Comparison of ENCODE assay signal across 24 cellular contexts in genomic region chr18:34114996-34115395, GRCh38.
A peak's percentile ranks its signal among the peaks of the same experiment; 100 is the strongest.
DNase-seq lines count a peak whose midpoint lies in the region; ATAC-seq, FAIRE-seq and TF ChIP-seq lines count a peak whose summit lies in the region.
"Had no signal": no experiment of that assay in that cellular context is flagged by ENCODE, and none has a peak within 500 bp of the region (broad histone marks: within the 10 kb centered on the region; RNA-seq: fewer than 3 reads in every experiment).

No MANE protein-coding gene starts in this region.

- H3K4me3 ChIP-seq in HepG2 (replicated peaks in 1 of 3; ENCODE audit: insufficient read depth in 1 of 3, low read depth in 2 of 3, low read length in 3 of 3) (no peak overlapping the region), right lobe of liver (no peak overlapping the region), endodermal cell (ENCODE audit: low read length) (no peak overlapping the region), smooth muscle cell (no peak overlapping the region)
- H3K4me3 ChIP-seq: K562 had no signal

- no peak for TF ChIP-seq RAD21 in HepG2 (CRISPR knock-in tag; IDR thresholded peaks at IDR 0.05)

- peaks cover 3% of the 10 kb centered on the region for H3K9me3 Mint-ChIP-seq in endodermal cell

- CTCF ChIA-PET in HepG2 (lab: Yijun Ruan, JAX; ENCODE audit: low intra/inter-chr PET ratio, low total read pairs) = no interaction called here

- POLR2A ChIA-PET in HepG2 (lab: Yijun Ruan, JAX) = no interaction called here

- WGBS in HepG2 (ENCODE audit: low lambda C conversion rate) = 29% methylated on average over 2 of the region's 4 CpGs
- WGBS in right lobe of liver (ENCODE audit: insufficient coverage, low coverage, low lambda C conversion rate, missing lambda C conversion rate) = 60% methylated on average over 2 of the region's 4 CpGs
- 88 to 93% methylated on average over 4 of the region's 4 CpGs for WGBS in endodermal cell (ENCODE audit: insufficient coverage in 1 of 2, insufficient read length in 1 of 2), 2 experiments
- 76% methylated on average over 4 of the region's 4 CpGs for WGBS in smooth muscle cell (ENCODE audit: low lambda C conversion rate)

- H3K9me3 ChIP-seq in HepG2 (ENCODE audit: low read length) (no peaks in the 10 kb centered on the region), right lobe of liver (no peaks in the 10 kb centered on the region), endodermal cell (ENCODE audit: control insufficient read depth, low read length) (no peaks in the 10 kb centered on the region), smooth muscle cell (replicated peaks; ENCODE audit: low read depth) (no peaks in the 10 kb centered on the region)

- H2AFZ ChIP-seq in HepG2 (ENCODE audit: low read length) (no peak overlapping the region), smooth muscle cell (ENCODE audit: low read depth) (peak overlapping the region; percentile 19)

- H3K36me3 ChIP-seq in HepG2 (replicated peaks in 1 of 2; ENCODE audit: control insufficient read depth in 1 of 2, insufficient read depth in 2 of 2, low read length in 2 of 2) (no peaks in the 10 kb centered on the region), right lobe of liver (no peaks in the 10 kb centered on the region), endodermal cell (ENCODE audit: control insufficient read depth, insufficient read depth, low read length) (no peaks in the 10 kb centered on the region), smooth muscle cell (ENCODE audit: low read depth) (no peaks in the 10 kb centered on the region)

- H3F3A ChIP-seq in smooth muscle cell (ENCODE audit: low read depth) = no peaks in the 10 kb centered on the region

- no peak for FAIRE-seq in HepG2 (lab: Jason Lieb, UNC)
- FAIRE-seq: K562 had no signal

- intact Hi-C loops in HepG2 (cut with micrococcal nuclease; ENCODE audit: unreplicated experiment) (no loop called here), right lobe of liver (cut with DNase I) (no loop called here)

- H3K79me2 ChIP-seq in HepG2 (ENCODE audit: insufficient read depth, low read length) (no peaks in the 10 kb centered on the region), smooth muscle cell (ENCODE audit: low read depth) (no peaks in the 10 kb centered on the region)

- in situ Hi-C loops in HepG2 (cut with HindIII; ENCODE audit: extremely low pct_ligation_motif_present, low pct_unique_long_range_greater_than_20kb) = no loop called here
- in situ Hi-C loops in GM13977 (cut with MboI; ENCODE audit: low pct_unique_long_range_greater_than_20kb, low sequenced_read_pairs, unreplicated experiment) = loop anchor here (25.0 kb wide), 1 partner anchor 672 kb away; no protein-coding TSS in a partner anchor

- no peak overlapping the region for H3K4me3 Mint-ChIP-seq in endodermal cell

- ATAC-seq in HepG2 = no peak; the same call in 2 of the 3 replicates
- no peak for ATAC-seq in right lobe of liver
- ATAC-seq: HCT116, K562, Panc1 had no signal

- H3K27me3 ChIP-seq in HepG2 (ENCODE audit: control insufficient read depth in 1 of 2, insufficient read depth in 2 of 2, low read length in 2 of 2) = no peaks in the 10 kb centered on the region
- H3K27me3 ChIP-seq in right lobe of liver = no peaks in the 10 kb centered on the region
- H3K27me3 ChIP-seq in endodermal cell (ENCODE audit: control insufficient read depth, insufficient read depth, low read length, poor library complexity, severe bottlenecking) = no peaks in the 10 kb centered on the region
- H3K27me3 ChIP-seq in smooth muscle cell (ENCODE audit: low read depth) = no peaks in the 10 kb centered on the region

- H3K4me2 ChIP-seq in HepG2 (ENCODE audit: low read depth, low read length) (no peak overlapping the region), smooth muscle cell (no peak overlapping the region)

- H4K20me1 ChIP-seq in HepG2 (ENCODE audit: insufficient read depth, low read length) = no peaks in the 10 kb centered on the region
- no peaks in the 10 kb centered on the region for H4K20me1 ChIP-seq in smooth muscle cell (ENCODE audit: low read depth)

- H3K27me3 Mint-ChIP-seq in endodermal cell (ENCODE audit: insufficient read depth) = no peaks in the 10 kb centered on the region

- no peak overlapping the region for H3K27ac Mint-ChIP-seq in endodermal cell

- no TSS peak for BruUV-seq in HepG2 (replicated peaks; lab: Mats Ljungman, UMichigan)

- TF ChIP-seq EP300 in HepG2 (IDR thresholded peaks at IDR 0.05; ENCODE audit: low read depth in 2 of 2, low read length in 2 of 2) (no peak), HepG2 (CRISPR knock-in tag; IDR thresholded peaks at IDR 0.05; ENCODE audit: borderline replicate concordance) (no peak)

- no peak for TF ChIP-seq CTCF in HepG2 (CRISPR knock-in tag; IDR thresholded peaks at IDR 0.05)
- no peak for TF ChIP-seq CTCF in right lobe of liver (IDR thresholded peaks at IDR 0.05)
- TF ChIP-seq CTCF in endodermal cell (conservative IDR thresholded peaks at IDR 0.05) = no peak
- no peak for TF ChIP-seq CTCF in smooth muscle cell (IDR thresholded peaks at IDR 0.05; ENCODE audit: borderline replicate concordance, insufficient read depth, poor library complexity, severe bottlenecking)
- no peak for TF ChIP-seq CTCF in GM13977 (IDR thresholded peaks at IDR 0.05; ENCODE audit: extremely low read depth, insufficient read depth, missing control alignments)

- H3K4me1 ChIP-seq in HepG2 (ENCODE audit: insufficient read depth, low read length) (peaks cover 21% of the 10 kb centered on the region), right lobe of liver (no peaks in the 10 kb centered on the region), endodermal cell (ENCODE audit: control insufficient read depth, insufficient read depth, low read length) (no peaks in the 10 kb centered on the region), smooth muscle cell (ENCODE audit: low read depth) (peaks cover 9% of the 10 kb centered on the region)

- no peak overlapping the region for H3K27ac ChIP-seq in HepG2 (ENCODE audit: extremely low read length, insufficient read depth, low read length)
- H3K27ac ChIP-seq in right lobe of liver = no peak overlapping the region
- H3K27ac ChIP-seq in endodermal cell (ENCODE audit: low read depth, low read length) = no peak overlapping the region
- H3K27ac ChIP-seq in smooth muscle cell (ENCODE audit: low read depth) = no peak overlapping the region
- H3K27ac ChIP-seq: C4-2B had no signal

- H3K36me3 Mint-ChIP-seq in endodermal cell (ENCODE audit: low read depth) = no peaks in the 10 kb centered on the region

- H3K4me1 Mint-ChIP-seq in endodermal cell = peaks cover 5% of the 10 kb centered on the region

- H3K9ac ChIP-seq in HepG2 (ENCODE audit: insufficient read depth, low read depth, low read length) (no peak overlapping the region), endodermal cell (ENCODE audit: extremely low read depth, low read length, poor library complexity, severe bottlenecking) (no peak overlapping the region), smooth muscle cell (ENCODE audit: low read depth) (no peak overlapping the region)

- DNase-seq in HepG2 (ENCODE audit: low spot score) = peak; percentile 1
- DNase-seq in right lobe of liver = no peak
- peak; percentile 1 for DNase-seq in UCSD-AML1 (lab: John Stamatoyannopoulos, UW; ENCODE audit: unreplicated experiment)
- DNase-seq in endodermal cell = peak; percentile 47
- DNase-seq in smooth muscle cell (lab: John Stamatoyannopoulos, UW; ENCODE audit: unreplicated experiment) = no peak
- no peak for DNase-seq in GM13977 (ENCODE audit: low spot score)
- no peak for DNase-seq in NCI-H748 treated with DMSO at 0.1 percent for 48 hours (lab: John Stamatoyannopoulos, UW)
- DNase-seq in NCI-H187 treated with DMSO at 0.1 percent for 48 hours (lab: John Stamatoyannopoulos, UW) = no peak
- DNase-seq: 8988T, AML-193, DMS53, EL, MM.1S, NCI-H1048, NCI-H1436, NCI-H1930, NCI-H2227 treated with DMSO at 0.1 percent for 48 hours, NCI-H510A, NCI-H774, Right ventricle myocardium superior had no signal

- TF ChIP-seq POLR2A in HepG2 (IDR thresholded peaks at IDR 0.05; ENCODE audit: insufficient read depth in 1 of 2, low read depth in 2 of 2, low read length in 2 of 2) (no peak), right lobe of liver (IDR thresholded peaks at IDR 0.05) (no peak)

TF ChIP-seq in HepG2, 621 proteins besides CTCF, POLR2A, EP300 and RAD21 (continues in another document):
- TF ChIP-seq RFXANK (CRISPR knock-in tag; IDR thresholded peaks at IDR 0.05) (no peak), NFYB (CRISPR knock-in tag; IDR thresholded peaks at IDR 0.05) (no peak)

Comparison
In these comparisons a context has a peak if more than half of its experiments do, and no peak if none do; other contexts are left out.
1. DNase-seq: peak in HepG2 (single experiment), UCSD-AML1 (single experiment) and endodermal cell (single experiment); none in right lobe of liver (0 of 3), smooth muscle cell (single experiment), GM13977 (single experiment), NCI-H748 treated with DMSO at 0.1 percent for 48 hours (single experiment) and NCI-H187 treated with DMSO at 0.1 percent for 48 hours (single experiment).